8 cellular contexts compared by ENCODE assay signal in the genomic region with DNA sequence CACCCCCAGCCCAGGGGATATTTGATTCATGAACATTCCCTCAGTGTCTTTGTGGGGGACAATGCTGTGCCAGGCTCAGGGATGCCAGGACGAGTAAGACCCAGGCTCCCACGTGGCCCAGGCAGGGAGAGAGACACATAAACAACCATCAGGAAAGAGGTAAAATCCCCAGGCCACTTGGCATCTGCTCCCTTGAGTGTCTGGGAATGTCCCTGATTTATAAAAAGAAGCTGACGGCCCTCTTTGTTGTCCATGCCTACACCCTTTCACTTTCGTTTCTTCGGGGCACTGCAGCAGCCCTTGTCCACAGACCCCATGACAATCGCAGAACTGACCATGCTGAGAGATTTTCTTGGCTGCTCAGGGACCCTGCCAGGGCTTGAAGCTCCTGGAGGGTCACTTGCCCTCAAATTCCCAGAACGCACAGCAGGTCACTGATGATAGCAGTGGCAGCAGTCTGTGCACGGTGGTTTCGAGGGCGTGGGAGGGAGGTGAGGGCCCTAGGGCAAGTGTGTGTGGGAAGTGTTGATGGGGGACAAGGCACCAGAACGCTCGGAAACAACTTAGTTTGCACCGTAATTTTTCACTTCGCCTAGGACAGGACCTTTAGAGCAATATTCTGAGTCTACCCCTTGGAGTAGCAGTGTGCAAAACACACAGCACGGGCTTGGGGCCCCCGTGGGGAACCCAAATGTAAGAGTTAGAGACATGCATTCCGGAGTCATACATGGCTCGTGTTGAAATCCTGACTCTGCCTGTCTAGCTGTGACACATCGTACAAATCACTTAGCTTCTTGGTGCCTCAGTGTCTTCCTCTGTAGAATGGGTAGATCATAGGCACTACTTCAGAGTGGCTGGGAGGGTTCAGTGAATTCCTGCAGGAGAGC. TPM values are rescaled to one million over a fixed set of nuclear protein-coding genes. Genes with fewer than 3 reads are reported as not detected.
A peak's percentile ranks its signal among the peaks of the same experiment; 100 is the strongest.
DNase-seq lines count a peak whose midpoint lies in the region; ATAC-seq and TF ChIP-seq lines count a peak whose summit lies in the region.

No MANE protein-coding gene starts in this region.

- intact Hi-C loops in heart right ventricle (cut with DNase I): loop anchor here in 3 of 10 donors (2.0 to 5.0 kb wide), 2 partner anchors 43 to 44 kb away; a partner anchor contains a TSS

- POLR2A ChIA-PET in AG04450 (lab: Yijun Ruan, JAX): no interaction called here
- POLR2A ChIA-PET in WTC11 (lab: Charles Lee): no interaction called here

- H3K9me3 ChIP-seq in AG04450 (ENCODE audit: control insufficient read depth, insufficient read depth, low read length): no peaks in the 10 kb centered on the region
- no peaks in the 10 kb centered on the region for H3K9me3 ChIP-seq in heart right ventricle
- H3K9me3 ChIP-seq in BE2C: no peaks in the 10 kb centered on the region

- peak overlapping the region; percentile 46 for H3K4me3 ChIP-seq in AG04450 (ENCODE audit: low read depth, low read length)
- peak overlapping the region in 9 of 10 donors; percentile 24 to 56 (median 47) for H3K4me3 ChIP-seq in heart right ventricle
- no peak overlapping the region for H3K4me3 ChIP-seq in BE2C (ENCODE audit: low read depth, low read length)

- TF ChIP-seq CTCF in AG04450 (IDR thresholded peaks at IDR 0.05; ENCODE audit: low read depth, low read length) (no peak), heart right ventricle (IDR thresholded peaks at IDR 0.05) (no peak), WTC11 (IDR thresholded peaks at IDR 0.05) (no peak), BE2C (IDR thresholded peaks at IDR 0.05; ENCODE audit: low read depth, low read length) (no peak)

- H3K27ac ChIP-seq in AG04450 (ENCODE audit: low read depth, low read length) (no peak overlapping the region), heart right ventricle (peak overlapping the region in 9 of 10 donors; percentile 61 to 92 (median 78))

- DNase-seq in AG04450 (ENCODE audit: low read depth, low spot score): no peak
- DNase-seq in activated T-cell treated with anti-CD3 and anti-CD28 coated beads, Interleukin-2, amount 50 U/mL, for 48 hours: peak; percentile 80 to 81
- peak in 1 of 2 donors; percentile 70 for DNase-seq in heart right ventricle
- DNase-seq in stimulated activated CD4-positive, alpha-beta T cell treated with anti-CD3 and anti-CD28 coated beads, Interleukin-15, amount 100 ng/mL, for 24 hours: peak; percentile 79
- DNase-seq in WTC11 (ENCODE audit: low spot score): no peak
- no peak for DNase-seq in BE2C

- H3K36me3 Mint-ChIP-seq in WTC11: no peaks in the 10 kb centered on the region

- CTCF ChIA-PET in AG04450 (lab: Charles Lee): interaction anchor here (0.9 to 2.5 kb wide), 2 partner anchors 33 to 108 kb away, joined by 4 to 11 read pairs; no protein-coding TSS in a partner anchor
- CTCF ChIA-PET in WTC11 (lab: Charles Lee): interaction anchor here (1.0 to 2.0 kb wide), 3 partner anchors 20 to 108 kb away, joined by 3 to 5 read pairs (median 3); no protein-coding TSS in a partner anchor

- H3K4me1 Mint-ChIP-seq in WTC11: no peaks in the 10 kb centered on the region

- H3K27ac Mint-ChIP-seq in WTC11: no peak overlapping the region

- H3K4me1 ChIP-seq in heart right ventricle (peaks cover 11 to 76% (median 36%) of the 10 kb centered on the region in 9 donors), BE2C (no peaks in the 10 kb centered on the region)

- no peaks in the 10 kb centered on the region for H3K9me3 Mint-ChIP-seq in WTC11

- peaks cover 15% of the 10 kb centered on the region for H3K27me3 Mint-ChIP-seq in WTC11 (ENCODE audit: low read depth)

- WGBS in heart right ventricle, 2 donors: 32 to 34% methylated on average over 19 of the region's 19 CpGs

- no peak overlapping the region for H3K4me3 Mint-ChIP-seq in WTC11

- ATAC-seq in GM18907 (IDR thresholded peaks at IDR 0.05; ENCODE audit: unreplicated experiment) (peak; percentile 54), HG03159 (IDR thresholded peaks at IDR 0.05; ENCODE audit: unreplicated experiment) (peak; percentile 35), heart right ventricle (peak; percentile 62 to 88 (median 77)), WTC11 (no peak)

- H3K36me3 ChIP-seq in heart right ventricle (peaks cover 0 to 12% (median 0%) of the 10 kb centered on the region in 9 donors), BE2C (no peaks in the 10 kb centered on the region)

- H3K27me3 ChIP-seq in AG04450 (ENCODE audit: control insufficient read depth, insufficient read depth, low read length) (peaks cover 8% of the 10 kb centered on the region), heart right ventricle (peaks cover 0 to 7% (median 0%) of the 10 kb centered on the region in 7 donors), BE2C (no peaks in the 10 kb centered on the region)

TF ChIP-seq in WTC11, 78 proteins besides CTCF, POLR2A, EP300 and RAD21:
- TF ChIP-seq, protein P1, sequence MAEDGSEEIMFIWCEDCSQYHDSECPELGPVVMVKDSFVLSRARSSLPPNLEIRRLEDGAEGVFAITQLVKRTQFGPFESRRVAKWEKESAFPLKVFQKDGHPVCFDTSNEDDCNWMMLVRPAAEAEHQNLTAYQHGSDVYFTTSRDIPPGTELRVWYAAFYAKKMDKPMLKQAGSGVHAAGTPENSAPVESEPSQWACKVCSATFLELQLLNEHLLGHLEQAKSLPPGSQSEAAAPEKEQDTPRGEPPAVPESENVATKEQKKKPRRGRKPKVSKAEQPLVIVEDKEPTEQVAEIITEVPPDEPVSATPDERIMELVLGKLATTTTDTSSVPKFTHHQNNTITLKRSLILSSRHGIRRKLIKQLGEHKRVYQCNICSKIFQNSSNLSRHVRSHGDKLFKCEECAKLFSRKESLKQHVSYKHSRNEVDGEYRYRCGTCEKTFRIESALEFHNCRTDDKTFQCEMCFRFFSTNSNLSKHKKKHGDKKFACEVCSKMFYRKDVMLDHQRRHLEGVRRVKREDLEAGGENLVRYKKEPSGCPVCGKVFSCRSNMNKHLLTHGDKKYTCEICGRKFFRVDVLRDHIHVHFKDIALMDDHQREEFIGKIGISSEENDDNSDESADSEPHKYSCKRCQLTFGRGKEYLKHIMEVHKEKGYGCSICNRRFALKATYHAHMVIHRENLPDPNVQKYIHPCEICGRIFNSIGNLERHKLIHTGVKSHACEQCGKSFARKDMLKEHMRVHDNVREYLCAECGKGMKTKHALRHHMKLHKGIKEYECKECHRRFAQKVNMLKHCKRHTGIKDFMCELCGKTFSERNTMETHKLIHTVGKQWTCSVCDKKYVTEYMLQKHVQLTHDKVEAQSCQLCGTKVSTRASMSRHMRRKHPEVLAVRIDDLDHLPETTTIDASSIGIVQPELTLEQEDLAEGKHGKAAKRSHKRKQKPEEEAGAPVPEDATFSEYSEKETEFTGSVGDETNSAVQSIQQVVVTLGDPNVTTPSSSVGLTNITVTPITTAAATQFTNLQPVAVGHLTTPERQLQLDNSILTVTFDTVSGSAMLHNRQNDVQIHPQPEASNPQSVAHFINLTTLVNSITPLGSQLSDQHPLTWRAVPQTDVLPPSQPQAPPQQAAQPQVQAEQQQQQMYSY (CRISPR knock-in tag; IDR thresholded peaks at IDR 0.05): no peak
- TF ChIP-seq, protein P2, sequence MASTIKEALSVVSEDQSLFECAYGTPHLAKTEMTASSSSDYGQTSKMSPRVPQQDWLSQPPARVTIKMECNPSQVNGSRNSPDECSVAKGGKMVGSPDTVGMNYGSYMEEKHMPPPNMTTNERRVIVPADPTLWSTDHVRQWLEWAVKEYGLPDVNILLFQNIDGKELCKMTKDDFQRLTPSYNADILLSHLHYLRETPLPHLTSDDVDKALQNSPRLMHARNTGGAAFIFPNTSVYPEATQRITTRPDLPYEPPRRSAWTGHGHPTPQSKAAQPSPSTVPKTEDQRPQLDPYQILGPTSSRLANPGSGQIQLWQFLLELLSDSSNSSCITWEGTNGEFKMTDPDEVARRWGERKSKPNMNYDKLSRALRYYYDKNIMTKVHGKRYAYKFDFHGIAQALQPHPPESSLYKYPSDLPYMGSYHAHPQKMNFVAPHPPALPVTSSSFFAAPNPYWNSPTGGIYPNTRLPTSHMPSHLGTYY (CRISPR knock-in tag; IDR thresholded peaks at IDR 0.05): no peak
- TF ChIP-seq, protein P3, sequence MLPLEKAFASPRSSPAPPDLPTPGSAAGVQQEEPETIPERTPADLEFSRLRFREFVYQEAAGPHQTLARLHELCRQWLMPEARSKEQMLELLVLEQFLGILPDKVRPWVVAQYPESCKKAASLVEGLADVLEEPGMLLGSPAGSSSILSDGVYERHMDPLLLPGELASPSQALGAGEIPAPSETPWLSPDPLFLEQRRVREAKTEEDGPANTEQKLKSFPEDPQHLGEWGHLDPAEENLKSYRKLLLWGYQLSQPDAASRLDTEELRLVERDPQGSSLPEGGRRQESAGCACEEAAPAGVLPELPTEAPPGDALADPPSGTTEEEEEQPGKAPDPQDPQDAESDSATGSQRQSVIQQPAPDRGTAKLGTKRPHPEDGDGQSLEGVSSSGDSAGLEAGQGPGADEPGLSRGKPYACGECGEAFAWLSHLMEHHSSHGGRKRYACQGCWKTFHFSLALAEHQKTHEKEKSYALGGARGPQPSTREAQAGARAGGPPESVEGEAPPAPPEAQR (CRISPR knock-in tag; IDR thresholded peaks at IDR 0.05): no peak
- TF ChIP-seq, protein P4, sequence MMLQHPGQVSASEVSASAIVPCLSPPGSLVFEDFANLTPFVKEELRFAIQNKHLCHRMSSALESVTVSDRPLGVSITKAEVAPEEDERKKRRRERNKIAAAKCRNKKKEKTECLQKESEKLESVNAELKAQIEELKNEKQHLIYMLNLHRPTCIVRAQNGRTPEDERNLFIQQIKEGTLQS (CRISPR knock-in tag; conservative IDR thresholded peaks at IDR 0.05): no peak
- TF ChIP-seq SP1 (CRISPR knock-in tag; conservative IDR thresholded peaks at IDR 0.05) (no peak), SMAD4 (CRISPR knock-in tag; IDR thresholded peaks at IDR 0.05) (no peak)
TF ChIP-seq in WTC11: peak in this region for 0.

RNA-seq across cellular contexts. Expression of a gene that starts 4.7 kb away (rescaled TPM):
- polyA plus RNA-seq in AG04450 (2011; rRNA removed) (not detected in 2 replicates), heart right ventricle (under 1 TPM; 0.36 to 0.73 TPM)
- not detected in 2 replicates for polyA minus RNA-seq in AG04450 (2011; rRNA and poly(A)+ RNA removed)
- total RNA-seq in heart right ventricle (1 to 10 TPM in 4 of 10 donors, under 1 TPM in 6; 0.13 to 4.9 (median 0.48) TPM), WTC11 (2021) (0.11 to 0.60 TPM (median 0.34 TPM) in 3 replicates)
- polyA plus RNA-seq in BE2C (2012; ENCODE audit: insufficient read depth, insufficient read length, low read depth): not detected

RNA-seq across cellular contexts. Expression of a gene that starts 17.0 kb away (rescaled TPM):
- polyA plus RNA-seq in AG04450 (2011; rRNA removed) (not detected in 2 replicates), heart right ventricle (under 1 TPM; 0.32 to 0.59 TPM)
- not detected in 2 replicates for polyA minus RNA-seq in AG04450 (2011; rRNA and poly(A)+ RNA removed)
- total RNA-seq in heart right ventricle (1 to 10 TPM in 3 of 10 donors, under 1 TPM in 7; 0.08 to 7.1 (median 0.70) TPM), WTC11 (2021) (0.14 TPM in 1 of 3 replicates, not detected in the others)
- polyA plus RNA-seq in BE2C (2012; ENCODE audit: insufficient read depth, insufficient read length, low read depth): not detected

RNA-seq across cellular contexts. Expression of a gene that starts 43.8 kb away (rescaled TPM):
- 22.6 and 27.8 TPM in 2 replicates for polyA plus RNA-seq in AG04450 (2011; rRNA removed)
- polyA minus RNA-seq in AG04450 (2011; rRNA and poly(A)+ RNA removed): 25.8 and 32.3 TPM in 2 replicates
- total RNA-seq in heart right ventricle: 10 to 100 TPM; 21.9 to 61.7 (median 39.9) TPM
- polyA plus RNA-seq in heart right ventricle: 10 to 100 TPM; 10.3 to 11.8 TPM
- 9.4 to 10.8 TPM (median 9.6 TPM) in 3 replicates for total RNA-seq in WTC11 (2021)
- 13.3 TPM for polyA plus RNA-seq in BE2C (2012; ENCODE audit: insufficient read depth, insufficient read length, low read depth)

Comparison
In these comparisons a context has a peak if more than half of its experiments do, and no peak if none do; other contexts are left out.
1. DNase-seq: peak in activated T-cell treated with anti-CD3 and anti-CD28 coated beads, Interleukin-2, amount 50 U/mL, for 48 hours (2 of 2) and stimulated activated CD4-positive, alpha-beta T cell treated with anti-CD3 and anti-CD28 coated beads, Interleukin-15, amount 100 ng/mL, for 24 hours (single experiment); none in AG04450 (single experiment), WTC11 (single experiment) and BE2C (single experiment).